8 cellular contexts compared by ENCODE assay signal in genomic region chr1:219660666-219661463, GRCh38. TPM values are rescaled to one million over a fixed set of nuclear protein-coding genes. Genes with fewer than 3 reads are reported as not detected.
DNase-seq lines count a peak whose midpoint lies in the region; ATAC-seq and TF ChIP-seq lines count a peak whose summit lies in the region.

No MANE protein-coding gene starts in this region.

- H3K27ac Mint-ChIP-seq in activated T-cell treated with anti-CD3 and anti-CD28 coated beads, Interleukin-2, amount 50 U/mL, for 72 hours, result no peak overlapping the region

- no peaks in the 10 kb centered on the region for H3K4me1 Mint-ChIP-seq in activated T-cell treated with anti-CD3 and anti-CD28 coated beads, Interleukin-2, amount 50 U/mL, for 72 hours (ENCODE audit: low read depth)

- H3K27me3 ChIP-seq in adipocyte (replicated peaks; ENCODE audit: control insufficient read depth, insufficient read depth, low read length), result no peaks in the 10 kb centered on the region
- peaks cover 0 to 2% (median 0%) of the 10 kb centered on the region in 9 donors for H3K27me3 ChIP-seq in heart left ventricle

- H3K4me3 Mint-ChIP-seq in activated T-cell treated with anti-CD3 and anti-CD28 coated beads, Interleukin-2, amount 50 U/mL, for 72 hours, result peak overlapping the region in 1 of 2 donors; percentile 70

- peak overlapping the region; percentile 16 for H3K9ac ChIP-seq in adipocyte (ENCODE audit: low read length)

- H3K36me3 Mint-ChIP-seq in activated T-cell treated with anti-CD3 and anti-CD28 coated beads, Interleukin-2, amount 50 U/mL, for 72 hours (ENCODE audit: insufficient read depth in 2 of 2), result no peaks in the 10 kb centered on the region

- TF ChIP-seq CTCF in heart left ventricle (IDR thresholded peaks at IDR 0.05), result peak; percentile 68 to 90 (median 79)

- H3K9me3 ChIP-seq in adipocyte (ENCODE audit: control insufficient read depth, low read length) (no peaks in the 10 kb centered on the region), heart left ventricle (no peaks in the 10 kb centered on the region)

- peaks cover 20% of the 10 kb centered on the region for H3K27me3 Mint-ChIP-seq in activated T-cell treated with anti-CD3 and anti-CD28 coated beads, Interleukin-2, amount 50 U/mL, for 72 hours (ENCODE audit: low read depth)

- peak overlapping the region; percentile 46 for H3K4me3 ChIP-seq in adipocyte (ENCODE audit: low read length)
- peak overlapping the region in 8 of 12 donors; percentile 13 to 35 (median 28) for H3K4me3 ChIP-seq in heart left ventricle

- intact Hi-C loops in heart left ventricle (cut with DNase I), result loop anchor here (5.0 to 10.0 kb wide), 13 partner anchors 79 to 1336 kb away; no protein-coding TSS in a partner anchor

- no peaks in the 10 kb centered on the region for H3K9me3 Mint-ChIP-seq in activated T-cell treated with anti-CD3 and anti-CD28 coated beads, Interleukin-2, amount 50 U/mL, for 72 hours

- WGBS in heart left ventricle, 4 donors, result 27 to 34% (median 28%) methylated on average over 24 of the region's 24 CpGs

- H3K36me3 ChIP-seq in adipocyte (ENCODE audit: control insufficient read depth, insufficient read depth, low read length, severe bottlenecking), result no peaks in the 10 kb centered on the region
- no peaks in the 10 kb centered on the region for H3K36me3 ChIP-seq in heart left ventricle

- no peak for TF ChIP-seq POLR2A in heart left ventricle (IDR thresholded peaks at IDR 0.05)

- peak; percentile 47 to 64 for ATAC-seq in activated T-cell treated with anti-CD3 and anti-CD28 coated beads, Interleukin-2, amount 50 U/mL, for 72 hours (replicated peaks in 1 of 2)
- peak; percentile 80 for ATAC-seq in HG02852 (IDR thresholded peaks at IDR 0.05; ENCODE audit: unreplicated experiment)
- peak; percentile 70 to 91 (median 88) for ATAC-seq in heart left ventricle

- peak overlapping the region in 3 of 12 donors; percentile 3 to 8 (median 6) for H3K27ac ChIP-seq in heart left ventricle

- peaks cover 25% of the 10 kb centered on the region for H3K4me1 ChIP-seq in adipocyte (ENCODE audit: control insufficient read depth, insufficient read depth, low read length)
- peaks cover 0 to 31% (median 13%) of the 10 kb centered on the region in 12 donors for H3K4me1 ChIP-seq in heart left ventricle

- peak; percentile 55 to 59 for DNase-seq in activated T-cell treated with anti-CD3 and anti-CD28 coated beads, Interleukin-2, amount 50 U/mL, for 72 hours
- no peak for DNase-seq in activated T-cell treated with anti-CD3 and anti-CD28 coated beads for 4 hours
- DNase-seq in NCI-H2107 treated with DMSO at 0.1 percent for 48 hours (lab: John Stamatoyannopoulos, UW; ENCODE audit: unreplicated experiment), result peak; percentile 50
- DNase-seq in adipocyte (ENCODE audit: low read depth), result peak; percentile 92
- DNase-seq in heart left ventricle, result peak; percentile 87 to 95 (median 89)
- DNase-seq in pons (ENCODE audit: low spot score), result peak; percentile 98
- DNase-seq in NCI-H1417 treated with DMSO at 0.1 percent for 48 hours (lab: John Stamatoyannopoulos, UW), result no peak

RNA-seq across cellular contexts. Expression of gene ZC3H11B, which starts 48.0 kb away (rescaled TPM):
- under 1 TPM; 0.29 to 0.67 TPM for total RNA-seq in activated T-cell treated with anti-CD3 and anti-CD28 coated beads, Interleukin-2, amount 50 U/mL, for 72 hours
- 1 to 10 TPM in 1 of 9 donors, under 1 TPM in 5, not detected in 3; 0.16 to 1.2 (median 0.33) TPM for total RNA-seq in heart left ventricle
- polyA plus RNA-seq in heart left ventricle, result under 1 TPM in 1 of 2 donors, not detected in 1; 0.03 TPM

Comparison
In these comparisons a context has a peak if more than half of its experiments do, and no peak if none do; other contexts are left out.
1. DNase-seq: peak in activated T-cell treated with anti-CD3 and anti-CD28 coated beads, Interleukin-2, amount 50 U/mL, for 72 hours (2 of 2), NCI-H2107 treated with DMSO at 0.1 percent for 48 hours (single experiment), adipocyte (single experiment), heart left ventricle (5 of 5) and pons (single experiment); none in activated T-cell treated with anti-CD3 and anti-CD28 coated beads for 4 hours (single experiment) and NCI-H1417 treated with DMSO at 0.1 percent for 48 hours (single experiment).
2. Peak in every context shown above with its lines, with median percentiles within 50 percentile points of each other: ATAC-seq.